In the genomic region with DNA sequence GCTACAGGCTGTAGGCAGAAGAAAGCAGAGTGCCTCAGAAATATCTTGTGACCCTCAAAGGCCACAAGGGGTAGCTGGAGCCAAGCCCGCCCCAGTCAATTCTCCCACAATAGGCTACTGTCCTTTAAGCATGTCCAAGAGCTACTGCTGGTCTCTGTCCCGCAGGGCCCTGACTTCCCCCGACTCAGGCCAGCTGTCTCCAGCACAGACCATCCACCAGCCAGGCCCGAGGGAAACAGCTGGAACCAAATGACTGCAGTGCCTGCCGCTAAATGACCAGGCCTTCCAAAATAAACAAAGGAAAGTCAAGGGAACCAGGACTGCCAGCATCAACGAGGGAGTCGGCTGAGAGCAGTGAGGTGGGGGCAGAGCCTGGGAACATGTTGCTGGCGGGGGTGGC, we compare ENCODE assay signal across 10 cellular contexts. TPM values are rescaled to one million over a fixed set of nuclear protein-coding genes. Genes with fewer than 3 reads are reported as not detected.
DNase-seq lines count a peak whose midpoint lies in the region; TF ChIP-seq lines count a peak whose summit lies in the region.
"Had no signal": no experiment of that assay in that cellular context is flagged by ENCODE, and none has a peak within 500 bp of the region (broad histone marks: within the 10 kb centered on the region; RNA-seq: fewer than 3 reads in every experiment).

No MANE protein-coding gene starts in this region.

- TF ChIP-seq CTCF in H9 (conservative IDR thresholded peaks at IDR 0.05) = 0 out of 3 replicates have a peak, but pooled peaks have one; percentile 17
- peak in 1 of 4 experiments; percentile 15 for TF ChIP-seq CTCF in sigmoid colon (IDR thresholded peaks at IDR 0.05)
- TF ChIP-seq CTCF in WERI-Rb-1 (IDR thresholded peaks at IDR 0.05; ENCODE audit: low read depth, low read length) = no peak

- H3K27me3 ChIP-seq in H9 (ENCODE audit: insufficient read depth, low read length) (no peaks in the 10 kb centered on the region), sigmoid colon (no peaks in the 10 kb centered on the region), WERI-Rb-1 (ENCODE audit: insufficient read depth, low read depth, severe bottlenecking) (no peaks in the 10 kb centered on the region)

- no peak overlapping the region for H2BK15ac ChIP-seq in H9 (ENCODE audit: low read depth, low read length)

- no peak overlapping the region for H2BK12ac ChIP-seq in H9 (ENCODE audit: insufficient read length, low read depth, low read length)

- no peak overlapping the region for H3K4me3 Mint-ChIP-seq in H9
- H3K4me3 Mint-ChIP-seq: activated CD4-positive, alpha-beta T cell treated with anti-CD3 and anti-CD28 coated beads, Interleukin-2, amount 10 ng/mL, durations not matched to agents 7 days and 5 days had no signal

- no peak overlapping the region for H2AFZ ChIP-seq in H9 (ENCODE audit: low read length)

- no peak for TF ChIP-seq EP300 in sigmoid colon (IDR thresholded peaks at IDR 0.05)

- no peak overlapping the region for H2BK120ac ChIP-seq in H9 (ENCODE audit: low read depth, low read length, poor library complexity, severe bottlenecking)

- H4K8ac ChIP-seq in H9 (replicated peaks; ENCODE audit: insufficient read length, low read depth, low read length) = no peak overlapping the region

- no peak overlapping the region for H3K18ac ChIP-seq in H9 (ENCODE audit: insufficient read length, low read depth, low read length)

- H3K14ac ChIP-seq in H9 (ENCODE audit: insufficient read depth, low read length) = no peak overlapping the region

- peaks cover 0 to 5% of the 10 kb centered on the region in 2 experiments; a peak in 2 of 4 replicates for H3K4me1 Mint-ChIP-seq in H9
- H3K4me1 Mint-ChIP-seq: activated CD4-positive, alpha-beta T cell treated with anti-CD3 and anti-CD28 coated beads, Interleukin-2, amount 10 ng/mL, durations not matched to agents 7 days and 5 days had no signal

- no peak overlapping the region for H3K9ac ChIP-seq in H9 (ENCODE audit: extremely low read depth, insufficient read length, low read length)

- no peak for TF ChIP-seq POLR2A in sigmoid colon (IDR thresholded peaks at IDR 0.05)

- H3K9me3 ChIP-seq in H9 (ENCODE audit: control insufficient read depth, low read depth, low read length) (no peaks in the 10 kb centered on the region), sigmoid colon (no peaks in the 10 kb centered on the region), WERI-Rb-1 (ENCODE audit: severe bottlenecking) (no peaks in the 10 kb centered on the region)

- H3K4me1 ChIP-seq in H9 (ENCODE audit: insufficient read depth, low read length) (no peaks in the 10 kb centered on the region), sigmoid colon (peaks cover 0 to 51% (median 38%) of the 10 kb centered on the region in 4 donors)

- no peak overlapping the region for H2BK5ac ChIP-seq in H9 (ENCODE audit: insufficient read length, low read length)

- intact Hi-C loops in sigmoid colon (cut with DNase I) = loop anchor here (2.0 to 5.0 kb wide), 2 partner anchors 62 to 98 kb away; no protein-coding TSS in a partner anchor

- no peak overlapping the region for H2AK5ac ChIP-seq in H9 (ENCODE audit: insufficient read length, low read length)

- H3K36me3 Mint-ChIP-seq in H9 (ENCODE audit: insufficient read depth in 1 of 3, low read depth in 3 of 3) = no peaks in the 10 kb centered on the region

- no peak overlapping the region for H4K5ac ChIP-seq in H9 (ENCODE audit: insufficient read length, low read depth, low read length)

- H3K23me2 ChIP-seq in H9 (ENCODE audit: insufficient read length, low read depth, low read length, poor library complexity, severe bottlenecking) = no peaks in the 10 kb centered on the region

- no peaks in the 10 kb centered on the region for H3K36me3 ChIP-seq in sigmoid colon
- no peaks in the 10 kb centered on the region for H3K36me3 ChIP-seq in WERI-Rb-1

- H3K79me2 ChIP-seq in H9 (ENCODE audit: insufficient read depth, low read length) = no peaks in the 10 kb centered on the region

- no peaks in the 10 kb centered on the region for H4K20me1 ChIP-seq in H9 (ENCODE audit: control insufficient read depth, insufficient read depth, insufficient read length)

- H3K9me3 Mint-ChIP-seq in H9 = no peaks in the 10 kb centered on the region
- H3K9me3 Mint-ChIP-seq: activated CD4-positive, alpha-beta T cell treated with anti-CD3 and anti-CD28 coated beads, Interleukin-2, amount 10 ng/mL, durations not matched to agents 7 days and 5 days had no signal

- no peak overlapping the region for H3K4ac ChIP-seq in H9 (ENCODE audit: low read depth, low read length)

- DNase-seq in H9 (peak; percentile 46), caudate nucleus (lab: John Stamatoyannopoulos, UW) (peak in 52 of 61 donors; percentile 9 to 76 (median 34)), iPS-NIHi7 (ENCODE audit: extremely low spot score) (peak; percentile 46), sigmoid colon (no peak), WERI-Rb-1 (no peak), AG08395 (ENCODE audit: low spot score) (no peak), NCI-H2196 treated with DMSO at 0.1 percent for 48 hours (lab: John Stamatoyannopoulos, UW; ENCODE audit: unreplicated experiment) (no peak)
- no peak for DNase-seq in central memory CD4-positive, alpha-beta T cell
- DNase-seq: activated CD4-positive, alpha-beta T cell treated with anti-CD3 and anti-CD28 coated beads, Interleukin-2, amount 10 ng/mL, durations not matched to agents 7 days and 5 days; NCI-H146 had no signal

- H3K23ac ChIP-seq in H9 (ENCODE audit: insufficient read length, low read depth, low read length) = no peak overlapping the region

- H3K4me3 ChIP-seq in sigmoid colon (no peak overlapping the region), WERI-Rb-1 (ENCODE audit: low read depth, low read length) (no peak overlapping the region)

- H3K4me2 ChIP-seq in H9 (ENCODE audit: insufficient read depth, insufficient read length, low read length) = no peak overlapping the region

- no peaks in the 10 kb centered on the region for H3K79me1 ChIP-seq in H9 (ENCODE audit: insufficient read depth, low read depth, low read length, poor library complexity, severe bottlenecking)

- no peak overlapping the region for H3K27ac ChIP-seq in H9 (ENCODE audit: insufficient read length, low read depth, low read length)
- peak overlapping the region; percentile 28 for H3K27ac ChIP-seq in caudate nucleus (ENCODE audit: low read depth, low read length)
- peak overlapping the region; percentile 13 to 44 (median 36) for H3K27ac ChIP-seq in sigmoid colon
- no peak overlapping the region for H3K27ac ChIP-seq in WERI-Rb-1

- peaks cover 2% of the 10 kb centered on the region; the same call in 1 of the 2 replicates for H3K27me3 Mint-ChIP-seq in H9 (ENCODE audit: low read depth)

- H3T11ph ChIP-seq in H9 (ENCODE audit: low read length) = no peak overlapping the region

- WGBS in H9 (ENCODE audit: extremely low coverage, insufficient read length, low lambda C conversion rate) = no CpG with 5 or more reads among the region's 8 CpGs
- 45 to 56% methylated on average over 8 of the region's 8 CpGs for whole genome bisulfite sequencing in sigmoid colon, 2 donors

- no peak overlapping the region for H3K27ac Mint-ChIP-seq in H9
- H3K27ac Mint-ChIP-seq: activated CD4-positive, alpha-beta T cell treated with anti-CD3 and anti-CD28 coated beads, Interleukin-2, amount 10 ng/mL, durations not matched to agents 7 days and 5 days had no signal

- no peak overlapping the region for H2BK20ac ChIP-seq in H9 (ENCODE audit: low read depth, low read length, poor library complexity, severe bottlenecking)

- H3K56ac ChIP-seq in H9 (ENCODE audit: insufficient read length, low read depth, low read length) = no peak overlapping the region

- H4K91ac ChIP-seq in H9 (ENCODE audit: insufficient read length, low read depth, low read length) = no peak overlapping the region

RNA-seq across cellular contexts. Expression of a gene that starts 36.7 kb away (rescaled TPM):
- total RNA-seq in H9 (2021) (64.6 and 64.7 TPM in 2 replicates), sigmoid colon (10 to 100 TPM; 50.1 to 75.7 (median 68.6) TPM)
- polyA plus RNA-seq in sigmoid colon = 10 to 100 TPM; 13.4 to 31.6 (median 15.6) TPM

Comparison
In these comparisons a context has a peak if more than half of its experiments do, and no peak if none do; other contexts are left out.
1. DNase-seq: peak in H9 (single experiment), caudate nucleus (52 of 61) and iPS-NIHi7 (single experiment); none in sigmoid colon (single experiment), WERI-Rb-1 (single experiment), central memory CD4-positive, alpha-beta T cell (single experiment), AG08395 (single experiment) and NCI-H2196 treated with DMSO at 0.1 percent for 48 hours (single experiment).
2. H3K27ac ChIP-seq: peak in caudate nucleus (single experiment) and sigmoid colon (4 of 4); none in H9 (single experiment) and WERI-Rb-1 (single experiment).